In genomic region chr13:111458001-111458531, GRCh38 we compare ENCODE assay signal across 9 cellular contexts.
"Had no signal": no experiment of that assay in that cellular context is flagged by ENCODE, and none has a peak within 500 bp of the region (broad histone marks: within the 10 kb centered on the region; RNA-seq: fewer than 3 reads in every experiment).

No MANE protein-coding gene starts in this region.

- H3K9ac ChIP-seq: GM23248 had no signal

- H3K27ac ChIP-seq: GM23248 had no signal

- H3K4me3 ChIP-seq: GM23248, HAP-1, K562 had no signal

- H3K27ac Mint-ChIP-seq: HFFc6 had no signal

- H3K36me3 ChIP-seq: HAP-1 had no signal

- H3K9me3 ChIP-seq: HAP-1 had no signal

- ATAC-seq: HCT116, K562 had no signal

- H3K4me3 Mint-ChIP-seq: HFFc6 had no signal

- DNase-seq: GM23248, GOT3, H7, HFFc6, IMR-90, KG1 had no signal

- H2AFZ ChIP-seq: GM23248 had no signal

- H3K4me1 ChIP-seq: HAP-1 had no signal
